12 cellular contexts compared by ENCODE assay signal in the genomic region with DNA sequence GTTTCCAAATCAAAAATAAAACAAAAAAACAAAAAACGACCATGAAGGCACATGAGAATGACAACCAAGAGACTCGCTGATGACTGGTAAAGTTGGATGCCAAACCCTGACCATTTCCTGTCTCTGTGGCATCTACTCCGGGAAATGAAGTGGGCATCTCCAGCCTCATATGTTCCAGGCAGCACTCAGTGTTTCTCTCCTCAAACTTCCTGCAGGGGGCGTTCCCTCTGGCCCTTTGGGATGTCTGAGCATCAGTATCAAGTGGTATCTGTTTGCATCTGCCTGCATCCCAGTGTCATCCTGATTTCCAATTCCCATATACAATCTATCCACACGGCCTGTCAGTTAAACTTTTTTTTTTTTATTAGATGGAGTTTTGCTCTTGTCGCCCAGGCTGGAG.
DNase-seq lines count a peak whose midpoint lies in the region; ATAC-seq and TF ChIP-seq lines count a peak whose summit lies in the region.
"Had no signal": no experiment of that assay in that cellular context is flagged by ENCODE, and none has a peak within 500 bp of the region (broad histone marks: within the 10 kb centered on the region; RNA-seq: fewer than 3 reads in every experiment).

No MANE protein-coding gene starts in this region.

- peak; percentile 7 for TF ChIP-seq CTCF in astrocyte of the cerebellum (IDR thresholded peaks at IDR 0.05; ENCODE audit: low read depth, low read length, missing control alignments)

- peak; percentile 19 to 42 for DNase-seq in activated CD4-positive, alpha-beta T cell treated with anti-CD3 and anti-CD28 coated beads, Interleukin-2, amount 50 U/mL, for 48 hours
- DNase-seq in activated CD4-positive, alpha-beta T cell treated with anti-CD3 and anti-CD28 coated beads for 4 hours, result no peak
- DNase-seq in Kasumi-1 (lab: John Stamatoyannopoulos, UW), result peak; percentile 1 to 17
- no peak for DNase-seq in astrocyte of the cerebellum (ENCODE audit: low read depth)
- DNase-seq in pons (ENCODE audit: low spot score), result peak; percentile 1
- DNase-seq in cerebellar nuclear complex (lab: John Stamatoyannopoulos, UW), result no peak
- no peak for DNase-seq in epidermal melanocyte (ENCODE audit: insufficient read length, low spot score)
- DNase-seq: activated CD4-positive, alpha-beta T cell treated with anti-CD3 and anti-CD28 coated beads, Interleukin-2, amount 50 U/mL, for 4 hours; CD4-positive, alpha-beta T cell; left cardiac atrium; NCI-H510A had no signal

- H3K4me3 ChIP-seq in astrocyte of the cerebellum (ENCODE audit: low read depth, low read length), result no peak overlapping the region

- in situ Hi-C loops in astrocyte of the cerebellum (cut with HindIII; ENCODE audit: low sequenced_read_pairs), result no loop called here

- ATAC-seq in GM18511 (IDR thresholded peaks at IDR 0.05; ENCODE audit: unreplicated experiment), result no peak
- ATAC-seq: left cardiac atrium had no signal

Comparison
In these comparisons a context has a peak if more than half of its experiments do, and no peak if none do; other contexts are left out.
1. DNase-seq: peak in activated CD4-positive, alpha-beta T cell treated with anti-CD3 and anti-CD28 coated beads, Interleukin-2, amount 50 U/mL, for 48 hours (2 of 2), Kasumi-1 (2 of 2) and pons (single experiment); none in activated CD4-positive, alpha-beta T cell treated with anti-CD3 and anti-CD28 coated beads for 4 hours (0 of 2), astrocyte of the cerebellum (single experiment), cerebellar nuclear complex (0 of 2) and epidermal melanocyte (single experiment).